17 cellular contexts compared by ENCODE assay signal in the genomic region with DNA sequence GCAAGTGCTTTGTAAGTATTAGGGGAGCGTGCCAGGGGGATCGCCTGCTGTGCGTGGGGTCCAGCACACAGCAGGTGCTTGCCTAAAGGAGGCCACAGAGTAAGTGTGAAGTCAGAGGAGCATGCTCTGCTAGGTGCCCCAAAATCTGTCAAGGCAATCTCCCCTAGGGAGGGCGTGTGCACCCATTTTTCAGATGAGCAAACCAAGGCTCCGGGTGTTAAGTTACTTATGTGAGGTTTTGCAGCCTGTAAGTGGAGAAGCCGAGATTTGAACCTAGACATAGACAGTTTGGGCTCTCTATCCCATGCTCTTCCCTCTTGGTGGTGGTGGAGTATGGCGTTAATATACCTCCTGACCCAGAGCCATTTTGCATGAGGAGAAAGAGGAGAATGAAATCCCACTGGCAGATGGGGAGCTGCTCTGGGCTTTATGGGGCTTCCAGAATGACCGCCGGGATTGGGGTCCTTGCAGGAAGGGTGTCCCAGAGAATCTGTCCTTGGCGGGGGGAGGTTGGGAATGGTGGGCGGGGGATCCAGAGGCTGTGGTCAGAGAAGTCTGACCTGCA. TPM values are rescaled to one million over a fixed set of nuclear protein-coding genes. Genes with fewer than 3 reads are reported as not detected.
DNase-seq lines count a peak whose midpoint lies in the region; FAIRE-seq and TF ChIP-seq lines count a peak whose summit lies in the region.
"Had no signal": no experiment of that assay in that cellular context is flagged by ENCODE, and none has a peak within 500 bp of the region (broad histone marks: within the 10 kb centered on the region; RNA-seq: fewer than 3 reads in every experiment).

No MANE protein-coding gene starts in this region.

- H3K9me2 ChIP-seq in OCI-LY7 (ENCODE audit: insufficient read depth, low read length): no peaks in the 10 kb centered on the region

- no peaks in the 10 kb centered on the region for H3K27me3 ChIP-seq in BLaER1 treated with 17β-estradiol and CSF1 and Interleukin-3, amounts not matched to agents 10 nM and 100 nM
- H3K27me3 ChIP-seq in neutrophil: no peaks in the 10 kb centered on the region

- peaks cover 25 to 77% (median 49%) of the 10 kb centered on the region in 11 experiments for H3K36me3 ChIP-seq in BLaER1 treated with 17β-estradiol and CSF1 and Interleukin-3, amounts not matched to agents 10 nM and 100 nM
- no peaks in the 10 kb centered on the region for H3K36me3 ChIP-seq in OCI-LY7 (ENCODE audit: insufficient read depth, low read length)
- H3K36me3 ChIP-seq in neutrophil: peaks cover 92% of the 10 kb centered on the region

- H4K20me1 ChIP-seq in BLaER1 treated with 17β-estradiol and CSF1 and Interleukin-3, amounts not matched to agents 10 nM and 100 nM: peaks cover 49 to 100% (median 93%) of the 10 kb centered on the region in 11 experiments; a peak in 21 of 22 replicates
- H4K20me1 ChIP-seq in OCI-LY7 (ENCODE audit: insufficient read depth, low read length): no peaks in the 10 kb centered on the region

- DNase-seq in OCI-LY7 (ENCODE audit: low spot score) (no peak), glutamatergic neuron (no peak), GM19240 (ENCODE audit: insufficient read length, low spot score) (no peak), posterior cingulate gyrus (no peak), T-helper 9 cell (no peak), H54 (ENCODE audit: insufficient read length, low spot score) (no peak)
- DNase-seq: activated CD4-positive, alpha-beta T cell treated with anti-CD3 and anti-CD28 coated beads, Interleukin-2, amount 10 ng/mL, durations not matched to agents 24 days and 14 days; activated CD8-positive, alpha-beta memory T cell treated with anti-CD3 and anti-CD28 coated beads, Interleukin-2, amount 50 U/mL, for 48 hours; activated naive CD4-positive, alpha-beta T cell treated with Interleukin-2 at 50 U/mL for 16 hours; DMS 273 treated with DMSO at 0.1 percent for 48 hours; GOT3; NCI-H1436; NCI-H2227 treated with DMSO at 0.1 percent for 48 hours; stimulated activated CD4-positive, alpha-beta T cell treated with anti-CD3 and anti-CD28 coated beads, Interleukin-15, amount 100 ng/mL, for 24 hours; stimulated activated naive CD8-positive, alpha-beta T cell treated with anti-CD3 and anti-CD28 coated beads, Interleukin-15, Interleukin-2, amounts not matched to agents 100 U/mL and 50 U/mL, for 24 hours had no signal

- TF ChIP-seq POLR2A in H54 (IDR thresholded peaks at IDR 0.05; ENCODE audit: low read depth, low read length): no peak

- no peak overlapping the region for H2AFZ ChIP-seq in OCI-LY7 (ENCODE audit: low read length)

- H3K4me1 Mint-ChIP-seq in glutamatergic neuron (ENCODE audit: low read depth, unreplicated experiment): peaks cover 57% of the 10 kb centered on the region
- H3K4me1 Mint-ChIP-seq: activated CD4-positive, alpha-beta T cell treated with anti-CD3 and anti-CD28 coated beads, Interleukin-2, amount 10 ng/mL, durations not matched to agents 24 days and 14 days had no signal

- FAIRE-seq in H54 (lab: Jason Lieb, UNC): no peak

- peak overlapping the region in 6 of 11 experiments; percentile 3 to 54 (median 26); a peak in 9 of 22 replicates for H3K4me2 ChIP-seq in BLaER1 treated with 17β-estradiol and CSF1 and Interleukin-3, amounts not matched to agents 10 nM and 100 nM
- H3K4me2 ChIP-seq in OCI-LY7 (ENCODE audit: low read length): peak overlapping the region; percentile 36

- no peaks in the 10 kb centered on the region for H3K9me3 ChIP-seq in BLaER1 treated with 17β-estradiol and CSF1 and Interleukin-3, amounts not matched to agents 10 nM and 100 nM (replicated peaks in 1 of 11)
- H3K9me3 ChIP-seq in OCI-LY7 (ENCODE audit: low read length): no peaks in the 10 kb centered on the region
- H3K9me3 ChIP-seq in neutrophil: no peaks in the 10 kb centered on the region

- no peak overlapping the region for H3K4me3 ChIP-seq in BLaER1 treated with 17β-estradiol and CSF1 and Interleukin-3, amounts not matched to agents 10 nM and 100 nM
- no peak overlapping the region for H3K4me3 ChIP-seq in OCI-LY7 (ENCODE audit: low read depth, low read length, poor library complexity, severe bottlenecking)
- no peak overlapping the region for H3K4me3 ChIP-seq in neutrophil (ENCODE audit: low read depth in 1 of 2, low read length in 1 of 2)

- no peak overlapping the region for H3K4me3 Mint-ChIP-seq in glutamatergic neuron (ENCODE audit: unreplicated experiment)
- H3K4me3 Mint-ChIP-seq: activated CD4-positive, alpha-beta T cell treated with anti-CD3 and anti-CD28 coated beads, Interleukin-2, amount 10 ng/mL, durations not matched to agents 24 days and 14 days had no signal

- POLR2A ChIA-PET in OCI-LY7 (lab: Charles Lee): interaction anchor here (1.2 kb wide), 1 partner anchor 63 kb away, joined by 7 read pairs; no protein-coding TSS in a partner anchor

- H3K4me1 ChIP-seq in BLaER1 treated with 17β-estradiol and CSF1 and Interleukin-3, amounts not matched to agents 10 nM and 100 nM: peaks cover 0 to 43% (median 35%) of the 10 kb centered on the region in 10 experiments; a peak in 17 of 20 replicates
- H3K4me1 ChIP-seq in OCI-LY7 (ENCODE audit: insufficient read depth, low read length, poor library complexity, severe bottlenecking): peaks cover 53% of the 10 kb centered on the region
- H3K4me1 ChIP-seq in neutrophil (ENCODE audit: control insufficient read depth in 1 of 2, insufficient read depth in 1 of 2, low read depth in 1 of 2, low read length in 1 of 2): peaks cover 0 to 15% of the 10 kb centered on the region in 2 experiments

- CTCF ChIA-PET in OCI-LY7 (lab: Charles Lee; ENCODE audit: unreplicated experiment): no interaction called here

- TF ChIP-seq CTCF in OCI-LY7 (conservative IDR thresholded peaks at IDR 0.05; ENCODE audit: low read length) (no peak), glutamatergic neuron (IDR thresholded peaks at IDR 0.05; ENCODE audit: partially characterized antibody, unreplicated experiment) (no peak), neutrophil (IDR thresholded peaks at IDR 0.05) (no peak)

- peaks cover 11% of the 10 kb centered on the region for H3K27me3 Mint-ChIP-seq in glutamatergic neuron (ENCODE audit: unreplicated experiment)
- H3K27me3 Mint-ChIP-seq: activated CD4-positive, alpha-beta T cell treated with anti-CD3 and anti-CD28 coated beads, Interleukin-2, amount 10 ng/mL, durations not matched to agents 24 days and 14 days had no signal

- H3K9me3 Mint-ChIP-seq in glutamatergic neuron (ENCODE audit: unreplicated experiment): peaks cover 15% of the 10 kb centered on the region
- H3K9me3 Mint-ChIP-seq: activated CD4-positive, alpha-beta T cell treated with anti-CD3 and anti-CD28 coated beads, Interleukin-2, amount 10 ng/mL, durations not matched to agents 24 days and 14 days had no signal

- BruUV-seq in OCI-LY7 (replicated peaks; lab: Mats Ljungman, UMichigan): no TSS peak

- H3K36me3 Mint-ChIP-seq in glutamatergic neuron (ENCODE audit: unreplicated experiment): peaks cover 4% of the 10 kb centered on the region

- intact Hi-C loops in OCI-LY7 (cut with micrococcal nuclease; ENCODE audit: unreplicated experiment): no loop called here
- intact Hi-C loops in posterior cingulate gyrus (cut with DNase I): loop anchor here (2.0 kb wide), 2 partner anchors 35 to 63 kb away; no protein-coding TSS in a partner anchor

- no peaks in the 10 kb centered on the region for H3K79me2 ChIP-seq in OCI-LY7 (ENCODE audit: insufficient read depth, low read depth, low read length)

- no peak overlapping the region for H3K27ac ChIP-seq in BLaER1 treated with 17β-estradiol and CSF1 and Interleukin-3, amounts not matched to agents 10 nM and 100 nM
- H3K27ac ChIP-seq in OCI-LY7 (ENCODE audit: low read depth, low read length, poor library complexity, severe bottlenecking) (peak overlapping the region; percentile 36), neutrophil (peak overlapping the region; percentile 42)

- H3K27ac Mint-ChIP-seq in glutamatergic neuron (ENCODE audit: unreplicated experiment): peak overlapping the region; percentile 37
- H3K27ac Mint-ChIP-seq: activated CD4-positive, alpha-beta T cell treated with anti-CD3 and anti-CD28 coated beads, Interleukin-2, amount 10 ng/mL, durations not matched to agents 24 days and 14 days had no signal

- 0 out of 22 replicates have a peak overlapping the region, but pooled peaks of 1 of the 11 experiments have one; percentile 41 for H3K9ac ChIP-seq in BLaER1 treated with 17β-estradiol and CSF1 and Interleukin-3, amounts not matched to agents 10 nM and 100 nM

RNA-seq across cellular contexts. Expression of a gene that starts 14.1 kb away (rescaled TPM):
- 8.8 and 9.5 TPM in 2 replicates for total RNA-seq in OCI-LY7 (2014; rRNA removed; shearing (Covaris generic))
- total RNA-seq in OCI-LY7 (2022) (26.6 and 28.4 TPM in 2 replicates), glutamatergic neuron (ENCODE audit: unreplicated experiment) (160 TPM)

Comparison
In these comparisons a context has a peak if more than half of its experiments do, and no peak if none do; other contexts are left out.
1. H3K27ac ChIP-seq: peak in OCI-LY7 (single experiment) and neutrophil (single experiment); none in BLaER1 treated with 17β-estradiol and CSF1 and Interleukin-3, amounts not matched to agents 10 nM and 100 nM (0 of 11).